Comparison of ENCODE assay signal across 15 cellular contexts in the genomic region with DNA sequence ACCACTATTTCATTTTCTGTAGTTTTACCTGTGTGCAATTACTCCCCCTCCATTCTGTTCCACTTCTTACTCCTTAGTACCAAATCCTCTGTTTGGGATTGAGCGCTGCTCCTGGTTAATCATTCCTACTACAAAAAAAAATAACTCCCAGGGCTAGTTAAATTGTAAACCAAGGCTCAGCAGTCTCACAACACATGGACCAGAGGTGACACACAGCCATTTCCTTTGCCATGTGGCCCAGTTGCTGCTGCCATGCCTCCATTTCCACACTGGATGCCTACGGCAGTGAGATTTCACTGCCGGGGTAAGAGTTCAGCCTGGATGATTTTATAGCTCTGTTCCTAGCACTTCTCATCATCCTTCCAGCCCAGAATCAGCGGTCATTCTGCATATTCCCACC.
DNase-seq lines count a peak whose midpoint lies in the region; ATAC-seq and TF ChIP-seq lines count a peak whose summit lies in the region.
"Had no signal": no experiment of that assay in that cellular context is flagged by ENCODE, and none has a peak within 500 bp of the region (broad histone marks: within the 10 kb centered on the region; RNA-seq: fewer than 3 reads in every experiment).

No MANE protein-coding gene starts in this region.

- no peak overlapping the region for H4K91ac ChIP-seq in neuronal stem cell (ENCODE audit: low read depth, low read length, poor library complexity)

- H3K4ac ChIP-seq in neuronal stem cell (ENCODE audit: low read length) = no peak overlapping the region

- no peaks in the 10 kb centered on the region for H3K9me3 ChIP-seq in mucosa of descending colon
- no peaks in the 10 kb centered on the region for H3K9me3 ChIP-seq in neuronal stem cell (replicated peaks in 1 of 2; ENCODE audit: control insufficient read depth in 2 of 2, insufficient read depth in 1 of 2, low read depth in 1 of 2, low read length in 2 of 2)

- no peak overlapping the region for H2BK12ac ChIP-seq in neuronal stem cell (ENCODE audit: low read length)

- H3K36me3 ChIP-seq in mucosa of descending colon (ENCODE audit: low read depth) (no peaks in the 10 kb centered on the region), neuronal stem cell (replicated peaks in 1 of 2; ENCODE audit: control insufficient read depth in 2 of 2, insufficient read depth in 2 of 2, low read length in 2 of 2) (peaks cover 0 to 9% of the 10 kb centered on the region in 2 donors)

- no peak overlapping the region for H3K4me2 ChIP-seq in neuronal stem cell (ENCODE audit: insufficient read depth, low read length, poor library complexity, severe bottlenecking)
- H3K4me2 ChIP-seq: GM23338 had no signal

- H3K4me1 ChIP-seq in mucosa of descending colon (ENCODE audit: low read depth) = no peaks in the 10 kb centered on the region
- H3K4me1 ChIP-seq in neuronal stem cell (ENCODE audit: control insufficient read depth in 2 of 2, insufficient read depth in 1 of 2, low read depth in 1 of 2, low read length in 2 of 2) = no peaks in the 10 kb centered on the region

- H2BK120ac ChIP-seq in neuronal stem cell (ENCODE audit: low read depth, low read length) = no peak overlapping the region

- ATAC-seq in mucosa of descending colon (peak; percentile 29), GM18502 (IDR thresholded peaks at IDR 0.05; ENCODE audit: poor library complexity, unreplicated experiment) (no peak), HG03439 (IDR thresholded peaks at IDR 0.05; ENCODE audit: unreplicated experiment) (no peak)
- ATAC-seq: GM23338, K562 had no signal

- H3K9ac ChIP-seq in neuronal stem cell (ENCODE audit: low read depth, low read length, poor library complexity) = no peak overlapping the region

- H3K4me3 ChIP-seq in mucosa of descending colon = no peak overlapping the region
- no peak overlapping the region for H3K4me3 ChIP-seq in neuronal stem cell (ENCODE audit: low read length in 2 of 2)
- H3K4me3 ChIP-seq: GM23338, K562 had no signal

- H4K8ac ChIP-seq in neuronal stem cell (ENCODE audit: low read depth, low read length) = no peak overlapping the region

- no peak overlapping the region for H3K27ac ChIP-seq in neuronal stem cell (replicated peaks; ENCODE audit: low read length)
- H3K27ac ChIP-seq: HL-60 had no signal

- no peaks in the 10 kb centered on the region for H3K27me3 ChIP-seq in neuronal stem cell (ENCODE audit: control insufficient read depth in 3 of 3, insufficient read depth in 3 of 3, low read depth in 1 of 3, low read length in 3 of 3)

- no peak for TF ChIP-seq CTCF in mucosa of descending colon (IDR thresholded peaks at IDR 0.05)

- H3K79me1 ChIP-seq in neuronal stem cell (ENCODE audit: low read depth, low read length) = no peaks in the 10 kb centered on the region

- no CpG with 5 or more reads among the region's 4 CpGs for WGBS in neuronal stem cell (ENCODE audit: extremely low coverage in 2 of 2, insufficient read length in 2 of 2, insufficient replicate concordance in 1 of 2), 2 donors

- H2BK5ac ChIP-seq in neuronal stem cell (ENCODE audit: low read length) = no peak overlapping the region

- H2AK5ac ChIP-seq in neuronal stem cell (ENCODE audit: low read depth, low read length) = no peak overlapping the region

- intact Hi-C loops in mucosa of descending colon (cut with DNase I, micrococcal nuclease) = no loop called here

- in situ Hi-C loops in Caki2 (cut with HindIII; ENCODE audit: low pct_unique_long_range_greater_than_20kb, low sequenced_read_pairs) = no loop called here

- H2BK15ac ChIP-seq in neuronal stem cell (ENCODE audit: low read length) = no peak overlapping the region

- no peak overlapping the region for H2AFZ ChIP-seq in neuronal stem cell (ENCODE audit: low read length)
- H2AFZ ChIP-seq: GM23338 had no signal

- no peak overlapping the region for H3K18ac ChIP-seq in neuronal stem cell (ENCODE audit: low read length)

- no peak overlapping the region for H3K14ac ChIP-seq in neuronal stem cell (ENCODE audit: low read length)

- no peak overlapping the region for H3K23ac ChIP-seq in neuronal stem cell (ENCODE audit: low read depth, low read length, poor library complexity)

- DNase-seq in Caki2 (ENCODE audit: low read depth) (peak; percentile 20), HK-2 (ENCODE audit: unreplicated experiment) (peak; percentile 10), left kidney (ENCODE audit: low read depth, low spot score) (peak; percentile 44), mucosa of descending colon (no peak), NCI-H1105 (lab: John Stamatoyannopoulos, UW) (no peak), neuronal stem cell (ENCODE audit: low spot score) (no peak)
- DNase-seq: 8988T; C1 segment of cervical spinal cord; CD4-positive, alpha-beta T cell; H7 had no signal

Comparison
In these comparisons a context has a peak if more than half of its experiments do, and no peak if none do; other contexts are left out.
1. DNase-seq: peak in Caki2 (single experiment), HK-2 (single experiment) and left kidney (single experiment); none in mucosa of descending colon (0 of 3), NCI-H1105 (single experiment) and neuronal stem cell (single experiment).